ENCODE assay signal across 21 cellular contexts in genomic region chr20:32831982-32832381, GRCh38. TPM values are rescaled to one million over a fixed set of nuclear protein-coding genes. Genes with fewer than 3 reads are reported as not detected.
DNase-seq lines count a peak whose midpoint lies in the region; ATAC-seq lines count a peak whose summit lies in the region.
"Had no signal": no experiment of that assay in that cellular context is flagged by ENCODE, and none has a peak within 500 bp of the region (broad histone marks: within the 10 kb centered on the region; RNA-seq: fewer than 3 reads in every experiment).

No MANE protein-coding gene starts in this region.

- no peaks in the 10 kb centered on the region for H3K9me3 Mint-ChIP-seq in activated naive CD4-positive, alpha-beta T cell treated with anti-CD3 and anti-CD28 coated beads, Interleukin-2, amount 10 ng/mL, durations not matched to agents 7 days and 5 days
- H3K9me3 Mint-ChIP-seq in activated T-helper 17 cell treated with anti-CD3 and anti-CD28 coated beads, Interleukin-2, amount 50 U/mL, for 72 hours = no peaks in the 10 kb centered on the region
- H3K9me3 Mint-ChIP-seq in stimulated activated naive CD8-positive, alpha-beta T cell treated with anti-CD3 and anti-CD28 coated beads, Interleukin-15, amount 100 ng/mL, for 72 hours = no peaks in the 10 kb centered on the region
- H3K9me3 Mint-ChIP-seq: effector memory CD8-positive, alpha-beta T cell; memory B cell; neural progenitor cell had no signal

- no peak for ATAC-seq in activated T-helper 17 cell treated with anti-CD3 and anti-CD28 coated beads, Interleukin-2, amount 50 U/mL, for 72 hours (replicated peaks)
- peak; percentile 61 for ATAC-seq in left colon
- no peak for ATAC-seq in stimulated activated naive CD8-positive, alpha-beta T cell treated with anti-CD3 and anti-CD28 coated beads, Interleukin-15, amount 100 ng/mL, for 72 hours
- ATAC-seq in HG02623 (IDR thresholded peaks at IDR 0.05; ENCODE audit: unreplicated experiment) = no peak

- peaks cover 71% of the 10 kb centered on the region for H3K36me3 Mint-ChIP-seq in activated naive CD4-positive, alpha-beta T cell treated with anti-CD3 and anti-CD28 coated beads, Interleukin-2, amount 10 ng/mL, durations not matched to agents 7 days and 5 days
- peaks cover 100% of the 10 kb centered on the region for H3K36me3 Mint-ChIP-seq in activated T-helper 17 cell treated with anti-CD3 and anti-CD28 coated beads, Interleukin-2, amount 50 U/mL, for 72 hours (ENCODE audit: low read depth)

- intact Hi-C loops in left colon (cut with DNase I, micrococcal nuclease) = no loop called here

- peaks cover 59% of the 10 kb centered on the region for H3K4me1 Mint-ChIP-seq in activated naive CD4-positive, alpha-beta T cell treated with anti-CD3 and anti-CD28 coated beads, Interleukin-2, amount 10 ng/mL, durations not matched to agents 7 days and 5 days
- H3K4me1 Mint-ChIP-seq in activated T-helper 17 cell treated with anti-CD3 and anti-CD28 coated beads, Interleukin-2, amount 50 U/mL, for 72 hours = peaks cover 20% of the 10 kb centered on the region
- H3K4me1 Mint-ChIP-seq in stimulated activated naive CD8-positive, alpha-beta T cell treated with anti-CD3 and anti-CD28 coated beads, Interleukin-15, amount 100 ng/mL, for 72 hours = peaks cover 58% of the 10 kb centered on the region

- DNase-seq in activated naive CD4-positive, alpha-beta T cell treated with anti-CD3 and anti-CD28 coated beads, Interleukin-2, amount 10 ng/mL, durations not matched to agents 7 days and 5 days = no peak
- DNase-seq in activated naive CD4-positive, alpha-beta T cell treated with anti-CD3 and anti-CD28 coated beads, Interleukin-2, amount 50 U/mL, for 16 hours = no peak
- DNase-seq in left colon = no peak
- no peak for DNase-seq in stimulated activated naive CD8-positive, alpha-beta T cell treated with anti-CD3 and anti-CD28 coated beads, Interleukin-15, amount 100 ng/mL, for 72 hours
- no peak for DNase-seq in central memory CD4-positive, alpha-beta T cell
- DNase-seq in UCSD-AML1 (lab: John Stamatoyannopoulos, UW; ENCODE audit: unreplicated experiment) = no peak
- DNase-seq: activated CD4-positive, CD25-positive, alpha-beta regulatory T cell; effector memory CD8-positive, alpha-beta T cell; GOT3; NCI-H1417; NCI-H2171; NCI-H526 treated with DMSO at 0.1 percent for 48 hours; Right ventricle myocardium superior; stimulated activated naive CD4-positive, alpha-beta T cell treated with Interleukin-2 at 50 U/mL for 16 hours; upper lobe of left lung had no signal

- H3K27ac Mint-ChIP-seq in activated naive CD4-positive, alpha-beta T cell treated with anti-CD3 and anti-CD28 coated beads, Interleukin-2, amount 10 ng/mL, durations not matched to agents 7 days and 5 days = peak overlapping the region; percentile 87
- H3K27ac Mint-ChIP-seq in activated T-helper 17 cell treated with anti-CD3 and anti-CD28 coated beads, Interleukin-2, amount 50 U/mL, for 72 hours = peak overlapping the region; percentile 73
- peak overlapping the region in 1 of 2 donors; percentile 42 for H3K27ac Mint-ChIP-seq in stimulated activated naive CD8-positive, alpha-beta T cell treated with anti-CD3 and anti-CD28 coated beads, Interleukin-15, amount 100 ng/mL, for 72 hours
- H3K27ac Mint-ChIP-seq: neural progenitor cell had no signal

- peak overlapping the region; percentile 33 for H3K4me3 Mint-ChIP-seq in activated naive CD4-positive, alpha-beta T cell treated with anti-CD3 and anti-CD28 coated beads, Interleukin-2, amount 10 ng/mL, durations not matched to agents 7 days and 5 days
- peak overlapping the region; percentile 49 for H3K4me3 Mint-ChIP-seq in activated T-helper 17 cell treated with anti-CD3 and anti-CD28 coated beads, Interleukin-2, amount 50 U/mL, for 72 hours
- peak overlapping the region; percentile 25 to 64 for H3K4me3 Mint-ChIP-seq in stimulated activated naive CD8-positive, alpha-beta T cell treated with anti-CD3 and anti-CD28 coated beads, Interleukin-15, amount 100 ng/mL, for 72 hours
- H3K4me3 Mint-ChIP-seq: memory B cell, neural progenitor cell had no signal

- H3K27me3 Mint-ChIP-seq in activated naive CD4-positive, alpha-beta T cell treated with anti-CD3 and anti-CD28 coated beads, Interleukin-2, amount 10 ng/mL, durations not matched to agents 7 days and 5 days = no peaks in the 10 kb centered on the region
- no peaks in the 10 kb centered on the region for H3K27me3 Mint-ChIP-seq in activated T-helper 17 cell treated with anti-CD3 and anti-CD28 coated beads, Interleukin-2, amount 50 U/mL, for 72 hours
- no peaks in the 10 kb centered on the region for H3K27me3 Mint-ChIP-seq in stimulated activated naive CD8-positive, alpha-beta T cell treated with anti-CD3 and anti-CD28 coated beads, Interleukin-15, amount 100 ng/mL, for 72 hours
- H3K27me3 Mint-ChIP-seq: effector memory CD8-positive, alpha-beta T cell; memory B cell had no signal

- CTCF ChIA-PET in activated naive CD4-positive, alpha-beta T cell treated with anti-CD3 and anti-CD28 coated beads, Interleukin-2, amount 10 ng/mL, durations not matched to agents 7 days and 5 days (lab: Charles Lee) = no interaction called here

RNA-seq across cellular contexts. Expression of gene MAPRE1, which starts 12.2 kb away (rescaled TPM):
- total RNA-seq in activated T-helper 17 cell treated with anti-CD3 and anti-CD28 coated beads, Interleukin-2, amount 50 U/mL, for 72 hours = 100 to 1,000 TPM in 1 of 2 donors, 10 to 100 TPM in 1; 77.3 to 141 TPM
- total RNA-seq in left colon = 10 to 100 TPM; 75.6 to 85.5 TPM

RNA-seq across cellular contexts. Expression of gene EFCAB8, which starts 26.7 kb away (rescaled TPM):
- under 1 TPM; 0.19 to 0.45 TPM for total RNA-seq in activated T-helper 17 cell treated with anti-CD3 and anti-CD28 coated beads, Interleukin-2, amount 50 U/mL, for 72 hours
- total RNA-seq in left colon = under 1 TPM in 1 of 2 donors, not detected in 1; 0.11 TPM
- total RNA-seq: OCI-LY7, right atrium auricular region, Right ventricle myocardium superior had no signal
